17 cellular contexts compared by ENCODE assay signal in the genomic region with DNA sequence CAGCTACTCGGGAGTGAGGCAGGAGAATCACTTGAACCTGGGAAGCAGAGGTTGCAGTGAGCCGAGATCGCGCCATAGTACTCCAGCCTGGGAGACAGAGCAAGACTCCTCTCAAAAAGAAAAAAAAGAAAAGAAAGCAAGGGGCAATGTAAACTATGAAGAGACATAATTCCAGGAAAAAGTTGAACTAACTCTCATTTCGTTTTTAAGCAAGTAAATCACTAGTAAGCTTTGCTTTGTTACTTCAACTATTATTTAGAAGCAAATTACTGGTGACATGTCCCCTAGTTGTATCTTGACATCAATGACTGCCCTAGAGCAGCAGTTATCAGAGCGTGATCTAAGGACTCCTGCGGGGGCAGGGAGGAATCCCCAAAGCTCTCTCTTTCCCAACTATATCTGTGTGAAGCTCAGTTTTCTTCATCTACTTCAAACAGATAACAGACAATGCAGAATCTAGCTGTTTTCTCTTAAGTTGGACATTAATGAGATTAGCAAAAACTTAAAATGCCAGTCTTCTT. TPM values are rescaled to one million over a fixed set of nuclear protein-coding genes. Genes with fewer than 3 reads are reported as not detected.
A peak's percentile ranks its signal among the peaks of the same experiment; 100 is the strongest.
DNase-seq lines count a peak whose midpoint lies in the region; ATAC-seq, FAIRE-seq and TF ChIP-seq lines count a peak whose summit lies in the region.
"Had no signal": no experiment of that assay in that cellular context is flagged by ENCODE, and none has a peak within 500 bp of the region (broad histone marks: within the 10 kb centered on the region; RNA-seq: fewer than 3 reads in every experiment).

No MANE protein-coding gene starts in this region.

- TF ChIP-seq CTCF in HepG2 (CRISPR knock-in tag; IDR thresholded peaks at IDR 0.05) (no peak), right lobe of liver (IDR thresholded peaks at IDR 0.05) (no peak), WTC11 (IDR thresholded peaks at IDR 0.05) (no peak)

- intact Hi-C loops in HepG2 (cut with micrococcal nuclease; ENCODE audit: unreplicated experiment) (no loop called here), right lobe of liver (cut with DNase I) (no loop called here)

- no peak overlapping the region for H2AFZ ChIP-seq in HepG2 (ENCODE audit: low read length)

- peaks cover 7% of the 10 kb centered on the region; the same call in 1 of the 2 replicates for H3K36me3 Mint-ChIP-seq in WTC11

- H3K9me3 ChIP-seq in HepG2 (ENCODE audit: low read length), result no peaks in the 10 kb centered on the region
- no peaks in the 10 kb centered on the region for H3K9me3 ChIP-seq in right lobe of liver
- no peaks in the 10 kb centered on the region for H3K9me3 ChIP-seq in mucosa of rectum (ENCODE audit: control insufficient read depth in 2 of 2, low read length in 2 of 2)
- H3K9me3 ChIP-seq in SJCRH30 (replicated peaks), result no peaks in the 10 kb centered on the region

- H3K9ac ChIP-seq in HepG2 (ENCODE audit: insufficient read depth, low read depth, low read length) (no peak overlapping the region), mucosa of rectum (ENCODE audit: low read depth in 1 of 2, low read length in 2 of 2) (peak overlapping the region in 1 of 2 donors; percentile 31)

- H3K27ac Mint-ChIP-seq in WTC11, result peak overlapping the region; percentile 13; the same call in 1 of the 2 replicates
- H3K27ac Mint-ChIP-seq: T-helper 1 cell treated with Interleukin-12 subunit alpha and Interleukin-12 subunit beta and Interleukin-4 antibody, amounts not matched to agents 30 μg/mL and 1 μg/mL, for 36 hours had no signal

- H3K4me1 Mint-ChIP-seq in WTC11, result peaks cover 41% of the 10 kb centered on the region

- no peak for TF ChIP-seq RAD21 in HepG2 (CRISPR knock-in tag; IDR thresholded peaks at IDR 0.05)

- 86% methylated on average over 7 of the region's 7 CpGs for WGBS in HepG2 (ENCODE audit: low lambda C conversion rate)
- WGBS in right lobe of liver (ENCODE audit: insufficient coverage, low coverage, low lambda C conversion rate, missing lambda C conversion rate), result 83% methylated on average over 7 of the region's 7 CpGs

- CTCF ChIA-PET in HepG2 (lab: Yijun Ruan, JAX; ENCODE audit: low intra/inter-chr PET ratio, low total read pairs) (no interaction called here), WTC11 (lab: Charles Lee) (interaction anchor here (0.7 to 2.7 kb wide), 4 partner anchors 21 to 83 kb away, joined by 3 to 11 read pairs (median 4); no protein-coding TSS in a partner anchor)

- TF ChIP-seq EP300 in HepG2 (IDR thresholded peaks at IDR 0.05; ENCODE audit: low read depth in 2 of 2, low read length in 2 of 2), result no peak
- no peak for TF ChIP-seq EP300 in HepG2 (CRISPR knock-in tag; IDR thresholded peaks at IDR 0.05; ENCODE audit: borderline replicate concordance)

- ATAC-seq in HepG2, result no peak
- ATAC-seq in right lobe of liver, result no peak
- peak; percentile 40; the same call in 1 of the 2 replicates for ATAC-seq in WTC11
- ATAC-seq: right cardiac atrium had no signal

- no peaks in the 10 kb centered on the region for H3K9me3 Mint-ChIP-seq in WTC11
- H3K9me3 Mint-ChIP-seq: central memory CD8-positive, alpha-beta T cell; T-helper 1 cell treated with Interleukin-12 subunit alpha and Interleukin-12 subunit beta and Interleukin-4 antibody, amounts not matched to agents 30 μg/mL and 1 μg/mL, for 36 hours had no signal

- no peak for FAIRE-seq in HepG2 (lab: Jason Lieb, UNC)
- FAIRE-seq: GM12891 had no signal

- in situ Hi-C loops in HepG2 (cut with HindIII; ENCODE audit: extremely low pct_ligation_motif_present, low pct_unique_long_range_greater_than_20kb), result no loop called here

- no peak for TF ChIP-seq POLR2A in HepG2 (IDR thresholded peaks at IDR 0.05; ENCODE audit: insufficient read depth in 1 of 2, low read depth in 2 of 2, low read length in 2 of 2)
- TF ChIP-seq POLR2A in right lobe of liver (IDR thresholded peaks at IDR 0.05), result no peak

- H3K4me1 ChIP-seq in HepG2 (ENCODE audit: insufficient read depth, low read length), result peaks cover 17% of the 10 kb centered on the region
- H3K4me1 ChIP-seq in right lobe of liver, result no peaks in the 10 kb centered on the region
- peaks cover 13 to 20% of the 10 kb centered on the region in 2 donors for H3K4me1 ChIP-seq in mucosa of rectum (ENCODE audit: control insufficient read depth in 2 of 2, insufficient read depth in 2 of 2, low read length in 2 of 2)
- H3K4me1 ChIP-seq in SJCRH30, result no peaks in the 10 kb centered on the region

- H3K36me3 ChIP-seq in HepG2 (replicated peaks in 1 of 2; ENCODE audit: control insufficient read depth in 1 of 2, insufficient read depth in 2 of 2, low read length in 2 of 2), result no peaks in the 10 kb centered on the region; a peak in 1 of 5 replicates
- H3K36me3 ChIP-seq in right lobe of liver, result no peaks in the 10 kb centered on the region
- H3K36me3 ChIP-seq in mucosa of rectum (ENCODE audit: control insufficient read depth in 2 of 2, insufficient read depth in 2 of 2, low read length in 2 of 2), result peaks cover 0 to 3% of the 10 kb centered on the region in 2 donors
- H3K36me3 ChIP-seq in SJCRH30, result no peaks in the 10 kb centered on the region

- no peak for DNase-seq in HepG2 (ENCODE audit: low spot score)
- DNase-seq in right lobe of liver, result no peak
- peak; percentile 9 for DNase-seq in WTC11 (ENCODE audit: low spot score)
- no peak for DNase-seq in SJCRH30
- DNase-seq in NCI-H526 treated with DMSO at 0.1 percent for 48 hours (lab: John Stamatoyannopoulos, UW), result no peak
- no peak for DNase-seq in NK-92 treated with Interleukin-12 subunit alpha and Interleukin-12 subunit beta, amount 100 ng/mL, for 24 hours (lab: John Stamatoyannopoulos, UW)
- DNase-seq: activated CD8-positive, alpha-beta memory T cell treated with anti-CD3 and anti-CD28 coated beads for 24 hours; effector CD4-positive, alpha-beta T cell; GF-D8; midbrain; NCI-H2029 treated with DMSO at 0.1 percent for 48 hours; right cardiac atrium; RPMI8226 had no signal

- H3K4me2 ChIP-seq in HepG2 (ENCODE audit: low read depth, low read length), result no peak overlapping the region

- no peak overlapping the region for H3K27ac ChIP-seq in HepG2 (ENCODE audit: extremely low read length, insufficient read depth, low read length)
- no peak overlapping the region for H3K27ac ChIP-seq in right lobe of liver
- peak overlapping the region; percentile 74 to 89 for H3K27ac ChIP-seq in mucosa of rectum (ENCODE audit: low read depth in 2 of 2, low read length in 2 of 2)
- H3K27ac ChIP-seq in SJCRH30, result no peak overlapping the region

- H4K20me1 ChIP-seq in HepG2 (ENCODE audit: insufficient read depth, low read length), result peaks cover 4% of the 10 kb centered on the region; the same call in 1 of the 2 replicates

- H3K79me2 ChIP-seq in HepG2 (ENCODE audit: insufficient read depth, low read length), result peaks cover 66% of the 10 kb centered on the region

- POLR2A ChIA-PET in HepG2 (lab: Yijun Ruan, JAX), result no interaction called here
- POLR2A ChIA-PET in WTC11 (lab: Charles Lee), result no interaction called here

- H3K4me3 ChIP-seq in HepG2 (replicated peaks in 1 of 3; ENCODE audit: insufficient read depth in 1 of 3, low read depth in 2 of 3, low read length in 3 of 3) (no peak overlapping the region), right lobe of liver (no peak overlapping the region), mucosa of rectum (ENCODE audit: low read length in 2 of 2) (no peak overlapping the region), SJCRH30 (no peak overlapping the region)

- no peak overlapping the region for H3K4me3 Mint-ChIP-seq in WTC11
- H3K4me3 Mint-ChIP-seq: central memory CD8-positive, alpha-beta T cell; T-helper 1 cell treated with Interleukin-12 subunit alpha and Interleukin-12 subunit beta and Interleukin-4 antibody, amounts not matched to agents 30 μg/mL and 1 μg/mL, for 36 hours had no signal

- no peaks in the 10 kb centered on the region for H3K27me3 Mint-ChIP-seq in WTC11 (ENCODE audit: low read depth)
- H3K27me3 Mint-ChIP-seq: central memory CD8-positive, alpha-beta T cell had no signal

- H3K27me3 ChIP-seq in HepG2 (ENCODE audit: control insufficient read depth in 1 of 2, insufficient read depth in 2 of 2, low read length in 2 of 2) (no peaks in the 10 kb centered on the region; a peak in 1 of 5 replicates), right lobe of liver (no peaks in the 10 kb centered on the region), mucosa of rectum (ENCODE audit: control insufficient read depth in 2 of 2, insufficient read depth in 2 of 2, low read length in 2 of 2) (no peaks in the 10 kb centered on the region), SJCRH30 (no peaks in the 10 kb centered on the region)

- BruUV-seq in HepG2 (replicated peaks; lab: Mats Ljungman, UMichigan), result no TSS peak

TF ChIP-seq in WTC11, 78 proteins besides CTCF, POLR2A, EP300 and RAD21 (continues in another document):
- TF ChIP-seq GRHL2 (CRISPR knock-in tag; IDR thresholded peaks at IDR 0.05; ENCODE audit: insufficient replicate concordance, severe bottlenecking), result no peak
- no peak for TF ChIP-seq ZNF219 (CRISPR knock-in tag; IDR thresholded peaks at IDR 0.05; ENCODE audit: borderline replicate concordance)

RNA-seq across cellular contexts. Expression of gene CLSTN1, which starts 18.7 kb away (rescaled TPM):
- total RNA-seq in HepG2 (2016; rRNA removed; fragmentation: Illumina TruSeq; extraction: Trizol) (11.9 and 19.7 TPM in 2 replicates), right lobe of liver (1 to 10 TPM; 4.4 to 9.9 (median 8.3) TPM), WTC11 (2021) (119 to 128 TPM (median 124 TPM) in 3 replicates)
- 2.9 and 4.1 TPM in 2 replicates for total RNA-seq in HepG2 (2016; cell fraction: cytosol; rRNA removed; fragmentation: Illumina TruSeq; extraction: Trizol; ENCODE audit: low read depth)
- total RNA-seq in HepG2 (2016; cell fraction: insoluble cytoplasmic fraction; rRNA removed; fragmentation: Illumina TruSeq; extraction: Trizol), result 9.1 and 22.6 TPM in 2 replicates
- total RNA-seq in HepG2 (2016; cell fraction: membrane; rRNA removed; fragmentation: Illumina TruSeq; extraction: Trizol), result 6.8 and 8.1 TPM in 2 replicates
- 30.2 and 36.0 TPM in 2 replicates for total RNA-seq in HepG2 (2016; cell fraction: nucleus; rRNA removed; fragmentation: Illumina TruSeq; extraction: Trizol)
- 29.8 and 35.3 TPM in 2 replicates for polyA plus RNA-seq in HepG2 (2011; rRNA removed)
- polyA plus RNA-seq in HepG2 (2011; cell fraction: cytosol; rRNA removed), result 32.1 and 32.2 TPM in 2 replicates
- polyA plus RNA-seq in HepG2 (2011; cell fraction: nucleus; rRNA removed), result 58.5 and 61.2 TPM in 2 replicates
- polyA plus RNA-seq in HepG2 (2012), result 58.8 and 80.4 TPM in 2 replicates
- 3.4 and 3.6 TPM in 2 replicates for polyA plus RNA-seq in HepG2 (2016; cell fraction: cytosol; fragmentation: Illumina TruSeq; extraction: Trizol; ENCODE audit: low read depth)
- polyA plus RNA-seq in HepG2 (2016; cell fraction: insoluble cytoplasmic fraction; fragmentation: Illumina TruSeq; extraction: Trizol; ENCODE audit: low read depth), result 15.5 and 22.9 TPM in 2 replicates
- 8.3 and 9.9 TPM in 2 replicates for polyA plus RNA-seq in HepG2 (2016; cell fraction: membrane; fragmentation: Illumina TruSeq; extraction: Trizol; ENCODE audit: low read depth)
- 82.7 and 87.2 TPM in 2 replicates for polyA plus RNA-seq in HepG2 (2016; cell fraction: nucleus; fragmentation: Illumina TruSeq; extraction: Trizol; ENCODE audit: insufficient read depth, low read depth)
- polyA minus RNA-seq in HepG2 (2011; rRNA and poly(A)+ RNA removed; ENCODE audit: low replicate concordance), result 22.8 and 40.9 TPM in 2 replicates
- polyA minus RNA-seq in HepG2 (2011; cell fraction: cytosol; rRNA and poly(A)+ RNA removed), result 40.7 and 51.6 TPM in 2 replicates
- 24.4 and 24.8 TPM in 2 replicates for polyA minus RNA-seq in HepG2 (2011; cell fraction: nucleus; rRNA and poly(A)+ RNA removed)
- 50.5 and 52.4 TPM in 2 replicates for total RNA-seq in SJCRH30 (2014; rRNA removed; shearing (Covaris generic))

Comparison
In these comparisons a context has a peak if more than half of its experiments do, and no peak if none do; other contexts are left out.
1. H3K27ac ChIP-seq: peak in mucosa of rectum (2 of 2); none in HepG2 (single experiment), right lobe of liver (0 of 3) and SJCRH30 (single experiment).
2. Of the 50 proteins assayed by ChIP-seq in both HepG2 and WTC11: peak only in HepG2: ZNF281; only in WTC11: none; in both: none; in neither: 49.